In the genomic region with DNA sequence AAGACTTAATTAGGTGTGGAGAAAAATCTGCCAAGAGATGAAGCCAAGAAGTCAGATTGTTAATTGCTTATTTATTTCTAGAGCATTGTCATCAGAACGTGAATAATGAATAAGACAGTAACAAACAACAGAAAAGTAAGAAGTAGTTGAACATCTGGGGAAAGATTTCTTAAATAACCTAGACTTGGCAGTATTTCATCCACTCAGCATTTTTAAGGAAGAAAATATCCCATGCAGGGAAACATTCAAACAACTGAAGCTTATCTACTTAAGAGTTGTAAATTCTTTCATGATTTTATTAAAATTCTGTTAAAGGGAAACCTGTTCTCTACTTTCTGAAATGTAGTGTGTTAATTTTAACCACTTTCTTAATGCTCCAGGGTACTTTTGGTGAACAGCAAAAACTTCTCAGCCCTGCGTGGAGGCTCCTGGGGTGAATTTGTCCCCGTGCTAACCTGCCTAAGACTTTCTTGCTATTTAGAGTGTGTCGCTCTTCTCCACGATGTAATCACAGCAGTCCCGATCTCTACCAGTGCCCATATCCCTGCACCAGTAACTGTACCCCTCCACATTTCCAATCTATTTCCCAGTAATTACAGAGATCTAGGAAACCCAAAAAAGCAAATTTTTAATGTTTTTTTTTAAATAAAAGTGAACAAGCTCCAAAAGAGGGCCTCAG, we compare ENCODE assay signal across 1 cellular context.
A peak's percentile ranks its signal among the peaks of the same experiment; 100 is the strongest.
TF ChIP-seq lines count a peak whose summit lies in the region.

No MANE protein-coding gene starts in this region.

TF ChIP-seq in A549, 52 proteins besides CTCF, POLR2A, EP300 and RAD21:
- TF ChIP-seq, protein P1, sequence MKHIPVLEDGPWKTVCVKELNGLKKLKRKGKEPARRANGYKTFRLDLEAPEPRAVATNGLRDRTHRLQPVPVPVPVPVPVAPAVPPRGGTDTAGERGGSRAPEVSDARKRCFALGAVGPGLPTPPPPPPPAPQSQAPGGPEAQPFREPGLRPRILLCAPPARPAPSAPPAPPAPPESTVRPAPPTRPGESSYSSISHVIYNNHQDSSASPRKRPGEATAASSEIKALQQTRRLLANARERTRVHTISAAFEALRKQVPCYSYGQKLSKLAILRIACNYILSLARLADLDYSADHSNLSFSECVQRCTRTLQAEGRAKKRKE (CRISPR knock-in tag; IDR thresholded peaks at IDR 0.05; ENCODE audit: low read depth) = no peak
- TF ChIP-seq MAFK (IDR thresholded peaks at IDR 0.05; ENCODE audit: partially characterized antibody) (peak; percentile 74), CBX8 (IDR thresholded peaks at IDR 0.05) (no peak)
